Comparison of ENCODE assay signal across 9 cellular contexts in genomic region chr12:15227004-15227679, GRCh38. TPM values are rescaled to one million over a fixed set of nuclear protein-coding genes. Genes with fewer than 3 reads are reported as not detected.
DNase-seq lines count a peak whose midpoint lies in the region; ATAC-seq and TF ChIP-seq lines count a peak whose summit lies in the region.
"Had no signal": no experiment of that assay in that cellular context is flagged by ENCODE, and none has a peak within 500 bp of the region (broad histone marks: within the 10 kb centered on the region; RNA-seq: fewer than 3 reads in every experiment).

No MANE protein-coding gene starts in this region.

- H3K4me3 Mint-ChIP-seq in endothelial cell (ENCODE audit: unreplicated experiment), result no peak overlapping the region
- H3K4me3 Mint-ChIP-seq: activated naive CD4-positive, alpha-beta T cell treated with anti-CD3 and anti-CD28 coated beads, Interleukin-2, amount 50 U/mL, for 24 hours had no signal

- intact Hi-C loops in Panc1 (cut with micrococcal nuclease; ENCODE audit: unreplicated experiment), result loop anchor here (5.0 to 10.0 kb wide), 2 partner anchors 40 to 382 kb away; partner anchors contain the start of gene ART4

- H3K36me3 ChIP-seq in HEK293 (ENCODE audit: control insufficient read depth in 2 of 2, insufficient read depth in 1 of 2, low read length in 2 of 2), result no peaks in the 10 kb centered on the region
- H3K36me3 ChIP-seq in Panc1 (ENCODE audit: control insufficient read depth, insufficient read depth, low read length), result no peaks in the 10 kb centered on the region

- no peak overlapping the region for H3K27ac Mint-ChIP-seq in endothelial cell (ENCODE audit: unreplicated experiment)
- H3K27ac Mint-ChIP-seq: activated naive CD4-positive, alpha-beta T cell treated with anti-CD3 and anti-CD28 coated beads, Interleukin-2, amount 50 U/mL, for 24 hours had no signal

- H3K4me1 ChIP-seq in HEK293 (ENCODE audit: control insufficient read depth, insufficient read depth, low read length) (no peaks in the 10 kb centered on the region), Panc1 (ENCODE audit: control insufficient read depth, insufficient read depth, low read length) (no peaks in the 10 kb centered on the region)

- no peak for ATAC-seq in Panc1
- no peak for ATAC-seq in HG03139 (IDR thresholded peaks at IDR 0.05; ENCODE audit: unreplicated experiment)
- ATAC-seq in HG03025 (IDR thresholded peaks at IDR 0.05; ENCODE audit: low FRiP score, unreplicated experiment), result no peak

- no peak overlapping the region for H3K27ac ChIP-seq in HEK293 (ENCODE audit: extremely low read depth, low read depth, low read length)
- no peak overlapping the region for H3K27ac ChIP-seq in Panc1 (ENCODE audit: low read length)

- no peaks in the 10 kb centered on the region for H3K9me3 Mint-ChIP-seq in endothelial cell (ENCODE audit: unreplicated experiment)
- H3K9me3 Mint-ChIP-seq: activated naive CD4-positive, alpha-beta T cell treated with anti-CD3 and anti-CD28 coated beads, Interleukin-2, amount 50 U/mL, for 24 hours had no signal

- H3K4me3 ChIP-seq in HEK293 (ENCODE audit: low read depth, low read length) (no peak overlapping the region), Panc1 (ENCODE audit: low read depth in 2 of 2, low read length in 2 of 2) (no peak overlapping the region)

- in situ Hi-C loops in Panc1 (cut with HindIII; ENCODE audit: low pct_unique_long_range_greater_than_20kb, low sequenced_read_pairs), result no loop called here

- DNase-seq in NCI-H82 (lab: John Stamatoyannopoulos, UW), result peak; percentile 61
- no peak for DNase-seq in NCI-H82 treated with DMSO at 0.1 percent for 48 hours (lab: John Stamatoyannopoulos, UW; ENCODE audit: unreplicated experiment)
- no peak for DNase-seq in Panc1 (ENCODE audit: low read depth, low spot score)
- peak; percentile 51 for DNase-seq in endothelial cell (ENCODE audit: low spot score)
- DNase-seq in myocyte (ENCODE audit: low read depth), result peak; percentile 46

- no peak for TF ChIP-seq CTCF in HEK293 (tag by site-specific recombination; IDR thresholded peaks at IDR 0.05)
- peak; percentile 57; the same call in 1 of the 2 replicates for TF ChIP-seq CTCF in Panc1 (IDR thresholded peaks at IDR 0.05)
- TF ChIP-seq CTCF in endothelial cell (IDR thresholded peaks at IDR 0.05; ENCODE audit: unreplicated experiment), result peak; percentile 72

- POLR2A ChIA-PET in HEK293 (lab: Yijun Ruan, JAX), result no interaction called here
- POLR2A ChIA-PET in Panc1 (lab: Charles Lee), result no interaction called here

- H3K4me1 Mint-ChIP-seq in endothelial cell (ENCODE audit: unreplicated experiment), result no peaks in the 10 kb centered on the region
- H3K4me1 Mint-ChIP-seq: activated naive CD4-positive, alpha-beta T cell treated with anti-CD3 and anti-CD28 coated beads, Interleukin-2, amount 50 U/mL, for 24 hours had no signal

- no TSS peak for BruUV-seq in Panc1 (replicated peaks; lab: Mats Ljungman, UMichigan)

- CTCF ChIA-PET in HEK293 (lab: Yijun Ruan, JAX), result interaction anchor here (0.6 to 2.0 kb wide), 11 partner anchors 25 to 525 kb away, joined by 3 to 9 read pairs (median 3); no protein-coding TSS in a partner anchor
- CTCF ChIA-PET in Panc1 (lab: Charles Lee), result interaction anchor here (0.5 kb wide), 1 partner anchor 48 kb away, joined by 3 read pairs; no protein-coding TSS in a partner anchor

- no peaks in the 10 kb centered on the region for H3K27me3 Mint-ChIP-seq in endothelial cell (ENCODE audit: unreplicated experiment)

- H3K36me3 Mint-ChIP-seq in endothelial cell (ENCODE audit: low read depth, unreplicated experiment), result no peaks in the 10 kb centered on the region
- H3K36me3 Mint-ChIP-seq: activated naive CD4-positive, alpha-beta T cell treated with anti-CD3 and anti-CD28 coated beads, Interleukin-2, amount 50 U/mL, for 24 hours had no signal

- H3K9me3 ChIP-seq in HEK293 (ENCODE audit: control insufficient read depth, insufficient read depth, low read depth, low read length) (no peaks in the 10 kb centered on the region), Panc1 (ENCODE audit: control insufficient read depth, insufficient read depth, low read depth, low read length) (no peaks in the 10 kb centered on the region)

- H3K27me3 ChIP-seq in Panc1 (ENCODE audit: control insufficient read depth, insufficient read depth, low read length), result no peaks in the 10 kb centered on the region

TF ChIP-seq in HEK293, 187 proteins besides CTCF, POLR2A, EP300 and RAD21:
- TF ChIP-seq ZNF654 (tag by site-specific recombination; IDR thresholded peaks at IDR 0.05; ENCODE audit: low read depth) (peak; percentile 45), ZNF624 (tag by site-specific recombination; IDR thresholded peaks at IDR 0.05) (no peak)

RNA-seq across cellular contexts. Expression of gene RERG, which starts 5.9 kb away (rescaled TPM):
- total RNA-seq in Panc1 (2021; ENCODE audit: unreplicated experiment) (not detected), endothelial cell (ENCODE audit: unreplicated experiment) (2.5 TPM), myocyte (2.5 and 2.8 TPM in 2 replicates)
- not detected for polyA plus RNA-seq in Panc1 (2012; ENCODE audit: insufficient read length)
- polyA plus RNA-seq in myocyte (2012), result 3.1 TPM

Comparison
In these comparisons a context has a peak if more than half of its experiments do, and no peak if none do; other contexts are left out.
1. DNase-seq: peak in NCI-H82 (single experiment), endothelial cell (single experiment) and myocyte (single experiment); none in NCI-H82 treated with DMSO at 0.1 percent for 48 hours (single experiment) and Panc1 (single experiment).